Comparison of ENCODE assay signal across 33 cellular contexts in genomic region chr13:99782669-99783068, GRCh38.
"Had no signal": no experiment of that assay in that cellular context is flagged by ENCODE, and none has a peak within 500 bp of the region (broad histone marks: within the 10 kb centered on the region; RNA-seq: fewer than 3 reads in every experiment).

No MANE protein-coding gene starts in this region.

- H3K9me3 ChIP-seq: body of pancreas had no signal

- H3K27me3 ChIP-seq: adrenal gland, ascending aorta, body of pancreas, brain microvascular endothelial cell, breast epithelium, cardiac muscle cell had no signal

- DNase-seq: activated effector memory CD4-positive, alpha-beta T cell treated with anti-CD3 and anti-CD28 coated beads, Interleukin-2, amount 50 U/mL, for 16 hours; activated effector memory CD4-positive, alpha-beta T cell treated with Interleukin-2 at 50 U/mL for 16 hours; activated gamma-delta T cell; activated gamma-delta T cell treated with Interleukin-2 at 50 U/mL for 16 hours; activated naive CD4-positive, alpha-beta T cell; activated naive CD4-positive, alpha-beta T cell treated with anti-CD3 and anti-CD28 coated beads for 36 hours; activated naive CD4-positive, alpha-beta T cell treated with anti-CD3 and anti-CD28 coated beads, Interleukin-2, amount 10 ng/mL, durations not matched to agents 7 days and 5 days; activated naive CD4-positive, alpha-beta T cell treated with anti-CD3 and anti-CD28 coated beads, Interleukin-2, amount 50 U/mL, for 16 hours; activated naive CD4-positive, alpha-beta T cell treated with Interleukin-2 at 50 U/mL for 16 hours; activated naive CD8-positive, alpha-beta T cell treated with anti-CD3 and anti-CD28 coated beads for 36 hours; activated naive CD8-positive, alpha-beta T cell treated with anti-CD3 and anti-CD28 coated beads, Interleukin-2, amount 10 ng/mL, durations not matched to agents 7 days and 5 days; activated naive CD8-positive, alpha-beta T cell treated with anti-CD3 and anti-CD28 coated beads, Interleukin-2, amount 50 U/mL, for 24 hours; activated T-cell treated with anti-CD3 and anti-CD28 coated beads, Interleukin-2, amount 50 U/mL, for 24 hours; activated T-cell treated with anti-CD3 and anti-CD28 coated beads, Interleukin-2, amount 50 U/mL, for 4 hours; activated T-cell treated with anti-CD3 and anti-CD28 coated beads, Interleukin-2, amount 50 U/mL, for 48 hours; activated T-cell treated with anti-CD3 and anti-CD28 coated beads, Interleukin-2, amount 50 U/mL, for 72 hours; adrenal gland; amniotic stem cell; amygdala; anterior cingulate cortex; aorta; body of pancreas; brain microvascular endothelial cell; caudate nucleus; central memory CD4-positive, alpha-beta T cell; cerebellar nuclear complex had no signal

- H3K4me3 ChIP-seq: adrenal gland, ascending aorta, body of pancreas, breast epithelium, cardiac muscle cell had no signal

- FAIRE-seq: astrocyte, bronchial epithelial cell had no signal

- ATAC-seq: activated naive CD4-positive, alpha-beta T cell treated with anti-CD3 and anti-CD28 coated beads, Interleukin-2, amount 50 U/mL, for 72 hours; activated naive CD8-positive, alpha-beta T cell treated with anti-CD3 and anti-CD28 coated beads, Interleukin-2, amount 50 U/mL, for 24 hours; activated T-cell treated with anti-CD3 and anti-CD28 coated beads, Interleukin-2, amount 50 U/mL, for 4 hours; activated T-cell treated with anti-CD3 and anti-CD28 coated beads, Interleukin-2, amount 50 U/mL, for 72 hours; activated T-helper 17 cell treated with anti-CD3 and anti-CD28 coated beads, Interleukin-2, amount 50 U/mL, for 72 hours; body of pancreas had no signal

- H3K4me1 ChIP-seq: adrenal gland, ascending aorta, body of pancreas, breast epithelium had no signal

- H3K27ac ChIP-seq: adrenal gland, ascending aorta, body of pancreas, brain microvascular endothelial cell, breast epithelium, cardiac muscle cell had no signal

- H3K36me3 ChIP-seq: adrenal gland, brain microvascular endothelial cell, breast epithelium, cardiac muscle cell had no signal
